Comparison of ENCODE assay signal across 10 cellular contexts in the genomic region with DNA sequence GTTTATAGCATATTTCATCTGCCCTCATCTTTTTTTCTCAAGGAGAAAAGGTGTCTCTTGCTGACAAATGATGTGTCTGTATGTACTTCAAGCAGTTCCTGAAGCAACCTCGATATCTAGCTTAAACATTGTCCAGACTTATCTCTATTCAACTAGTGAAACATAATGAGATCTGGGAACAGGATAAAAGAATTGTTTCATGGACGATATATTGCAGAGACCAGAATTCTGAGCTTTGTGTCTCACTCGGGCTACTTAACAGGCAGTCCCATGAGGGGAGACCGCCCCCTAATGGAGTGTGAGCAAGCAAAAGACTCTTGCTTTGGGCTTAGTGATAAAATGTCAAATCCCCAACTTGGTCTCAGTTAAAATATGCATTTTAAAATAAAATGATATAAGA.
DNase-seq lines count a peak whose midpoint lies in the region; TF ChIP-seq lines count a peak whose summit lies in the region.
"Had no signal": no experiment of that assay in that cellular context is flagged by ENCODE, and none has a peak within 500 bp of the region (broad histone marks: within the 10 kb centered on the region; RNA-seq: fewer than 3 reads in every experiment).

No MANE protein-coding gene starts in this region.

- no peak overlapping the region for H3K27ac ChIP-seq in breast epithelium

- TF ChIP-seq POLR2A in breast epithelium (IDR thresholded peaks at IDR 0.05) = no peak

- no peak for TF ChIP-seq CTCF in breast epithelium (IDR thresholded peaks at IDR 0.05)

- no peak overlapping the region for H3K4me3 ChIP-seq in breast epithelium

- no peak overlapping the region for H3K27ac Mint-ChIP-seq in activated naive CD4-positive, alpha-beta T cell treated with anti-CD3 and anti-CD28 coated beads, Interleukin-2, amount 10 ng/mL, durations not matched to agents 7 days and 5 days
- H3K27ac Mint-ChIP-seq: natural killer cell; stimulated activated naive B cell treated with anti-CD40 and anti-IgM and Interleukin-4, amounts not matched to agents 10 μg/mL and 1 μg/mL and 100 μg/mL, for 72 hours had no signal

- no peaks in the 10 kb centered on the region for H3K27me3 ChIP-seq in breast epithelium

- CTCF ChIA-PET in activated naive CD4-positive, alpha-beta T cell treated with anti-CD3 and anti-CD28 coated beads, Interleukin-2, amount 10 ng/mL, durations not matched to agents 7 days and 5 days (lab: Charles Lee) = no interaction called here

- H3K4me1 ChIP-seq in breast epithelium = no peaks in the 10 kb centered on the region

- DNase-seq in DMS153 (lab: John Stamatoyannopoulos, UW) (peak; percentile 9), NCI-H1092 treated with DMSO at 0.1 percent for 48 hours (lab: John Stamatoyannopoulos, UW) (peak; percentile 66), SK-MEL-5 (ENCODE audit: low read depth, low spot score) (peak; percentile 53), left kidney (ENCODE audit: low read depth, low spot score) (peak; percentile 91), EL (no peak), breast epithelium (ENCODE audit: low spot score in 2 of 2) (no peak)
- DNase-seq in activated naive CD4-positive, alpha-beta T cell treated with anti-CD3 and anti-CD28 coated beads, Interleukin-2, amount 10 ng/mL, durations not matched to agents 7 days and 5 days = no peak
- DNase-seq in stimulated activated CD4-positive, alpha-beta T cell treated with anti-CD3 and anti-CD28 coated beads, Interleukin-15, amount 100 ng/mL, for 24 hours = no peak
- DNase-seq: natural killer cell; stimulated activated naive B cell treated with anti-CD40 and anti-IgM and Interleukin-4, amounts not matched to agents 10 μg/mL and 1 μg/mL and 100 μg/mL, for 72 hours had no signal

- H3K36me3 ChIP-seq in breast epithelium = no peaks in the 10 kb centered on the region

- no peaks in the 10 kb centered on the region for H3K36me3 Mint-ChIP-seq in activated naive CD4-positive, alpha-beta T cell treated with anti-CD3 and anti-CD28 coated beads, Interleukin-2, amount 10 ng/mL, durations not matched to agents 7 days and 5 days
- H3K36me3 Mint-ChIP-seq: stimulated activated naive B cell treated with anti-CD40 and anti-IgM and Interleukin-4, amounts not matched to agents 10 μg/mL and 1 μg/mL and 100 μg/mL, for 72 hours had no signal

- in situ Hi-C loops in SK-MEL-5 (cut with HindIII; ENCODE audit: low pct_unique_long_range_greater_than_20kb, low sequenced_read_pairs) = no loop called here

- no peak overlapping the region for H3K4me3 Mint-ChIP-seq in activated naive CD4-positive, alpha-beta T cell treated with anti-CD3 and anti-CD28 coated beads, Interleukin-2, amount 10 ng/mL, durations not matched to agents 7 days and 5 days
- H3K4me3 Mint-ChIP-seq: natural killer cell; stimulated activated naive B cell treated with anti-CD40 and anti-IgM and Interleukin-4, amounts not matched to agents 10 μg/mL and 1 μg/mL and 100 μg/mL, for 72 hours had no signal

- intact Hi-C loops in breast epithelium (cut with DNase I; ENCODE audit: low total_unique reads) = no loop called here

- no peaks in the 10 kb centered on the region for H3K27me3 Mint-ChIP-seq in activated naive CD4-positive, alpha-beta T cell treated with anti-CD3 and anti-CD28 coated beads, Interleukin-2, amount 10 ng/mL, durations not matched to agents 7 days and 5 days
- H3K27me3 Mint-ChIP-seq: stimulated activated naive B cell treated with anti-CD40 and anti-IgM and Interleukin-4, amounts not matched to agents 10 μg/mL and 1 μg/mL and 100 μg/mL, for 72 hours had no signal

- no peaks in the 10 kb centered on the region for H3K9me3 ChIP-seq in breast epithelium

- no peaks in the 10 kb centered on the region for H3K4me1 Mint-ChIP-seq in activated naive CD4-positive, alpha-beta T cell treated with anti-CD3 and anti-CD28 coated beads, Interleukin-2, amount 10 ng/mL, durations not matched to agents 7 days and 5 days
- H3K4me1 Mint-ChIP-seq: natural killer cell; stimulated activated naive B cell treated with anti-CD40 and anti-IgM and Interleukin-4, amounts not matched to agents 10 μg/mL and 1 μg/mL and 100 μg/mL, for 72 hours had no signal

- H3K9me3 Mint-ChIP-seq in activated naive CD4-positive, alpha-beta T cell treated with anti-CD3 and anti-CD28 coated beads, Interleukin-2, amount 10 ng/mL, durations not matched to agents 7 days and 5 days = peaks cover 12% of the 10 kb centered on the region

Comparison
In these comparisons a context has a peak if more than half of its experiments do, and no peak if none do; other contexts are left out.
1. DNase-seq: peak in DMS153 (single experiment), NCI-H1092 treated with DMSO at 0.1 percent for 48 hours (single experiment), SK-MEL-5 (single experiment) and left kidney (single experiment); none in activated naive CD4-positive, alpha-beta T cell treated with anti-CD3 and anti-CD28 coated beads, Interleukin-2, amount 10 ng/mL, durations not matched to agents 7 days and 5 days (single experiment), EL (single experiment), stimulated activated CD4-positive, alpha-beta T cell treated with anti-CD3 and anti-CD28 coated beads, Interleukin-15, amount 100 ng/mL, for 24 hours (single experiment) and breast epithelium (0 of 2).